ENCODE assay signal across 12 cellular contexts in the genomic region with DNA sequence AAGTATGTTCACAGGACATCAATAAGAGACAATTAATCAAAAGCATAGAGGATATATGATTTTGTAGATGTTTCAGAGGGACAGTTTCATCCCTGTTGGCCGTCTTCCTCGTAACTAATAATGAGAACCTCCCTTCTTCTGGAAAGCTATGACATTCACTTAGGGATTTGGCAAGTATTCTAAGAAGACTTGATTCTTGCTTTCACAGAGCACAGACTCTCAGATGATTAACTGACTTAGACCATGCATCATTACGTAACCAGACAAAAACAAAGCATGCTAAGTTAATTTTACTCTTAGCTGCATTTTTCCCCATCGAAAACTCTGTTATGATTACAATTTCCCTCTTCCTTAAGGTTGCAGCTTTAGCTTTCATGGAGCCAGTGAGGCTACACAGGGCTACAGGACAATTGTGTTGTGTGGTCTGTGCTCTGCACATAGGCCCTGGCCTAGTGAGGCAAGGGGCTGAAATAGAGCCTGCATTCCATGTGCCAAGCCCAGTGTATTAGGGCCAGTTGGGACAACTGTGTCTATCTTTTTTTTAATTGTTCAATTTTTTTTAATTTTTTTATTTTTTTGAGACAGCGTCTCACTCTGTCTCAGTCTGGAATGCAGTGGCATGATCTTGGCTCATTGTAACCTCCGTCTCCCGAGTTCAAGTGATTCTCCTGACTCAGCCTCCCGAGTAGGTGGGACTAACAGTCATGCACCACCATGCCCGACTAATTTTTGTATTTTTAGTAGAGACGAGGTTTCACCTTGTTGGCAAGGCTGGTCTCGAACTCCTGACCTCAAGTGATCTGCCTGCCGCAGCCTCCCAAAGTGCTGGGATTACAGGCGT.
DNase-seq lines count a peak whose midpoint lies in the region; ATAC-seq and TF ChIP-seq lines count a peak whose summit lies in the region.
"Had no signal": no experiment of that assay in that cellular context is flagged by ENCODE, and none has a peak within 500 bp of the region (broad histone marks: within the 10 kb centered on the region; RNA-seq: fewer than 3 reads in every experiment).

No MANE protein-coding gene starts in this region.

- H2AK5ac ChIP-seq in mesenchymal stem cell (ENCODE audit: low read length, severe bottlenecking), result no peak overlapping the region

- H2BK120ac ChIP-seq in mesenchymal stem cell (ENCODE audit: low read depth, low read length), result no peak overlapping the region

- no peak for TF ChIP-seq POLR2A in thyroid gland (IDR thresholded peaks at IDR 0.05)

- ATAC-seq in SK-N-SH treated with all-trans-retinoic acid at 6 μM for 48 hours, result peak; percentile 71
- ATAC-seq in esophagus mucosa, result peak; percentile 51
- no peak for ATAC-seq in HG03108 (IDR thresholded peaks at IDR 0.05; ENCODE audit: unreplicated experiment)
- ATAC-seq in GM21390 (IDR thresholded peaks at IDR 0.05; ENCODE audit: unreplicated experiment), result no peak

- TF ChIP-seq CTCF in thyroid gland (IDR thresholded peaks at IDR 0.05), result no peak

- H3K27me3 ChIP-seq in mesenchymal stem cell (ENCODE audit: control insufficient read depth in 1 of 2, insufficient read depth in 1 of 2, low read length in 2 of 2) (no peaks in the 10 kb centered on the region), thyroid gland (no peaks in the 10 kb centered on the region)

- H2BK5ac ChIP-seq in mesenchymal stem cell (ENCODE audit: low read depth, low read length, poor library complexity, severe bottlenecking), result peak overlapping the region; percentile 88

- intact Hi-C loops in thyroid gland (cut with DNase I), result no loop called here

- no peak overlapping the region for H3K14ac ChIP-seq in mesenchymal stem cell (ENCODE audit: low read length in 2 of 2)

- no peaks in the 10 kb centered on the region for H3K9me3 ChIP-seq in mesenchymal stem cell (ENCODE audit: control insufficient read depth, low read length)
- no peaks in the 10 kb centered on the region for H3K9me3 ChIP-seq in thyroid gland

- H2AFZ ChIP-seq in mesenchymal stem cell (ENCODE audit: low read depth, low read length), result no peak overlapping the region

- H3K4ac ChIP-seq in mesenchymal stem cell (ENCODE audit: low read depth in 1 of 2, low read length in 2 of 2), result no peak overlapping the region

- peak overlapping the region in 1 of 2 experiments; percentile 74 for H3K18ac ChIP-seq in mesenchymal stem cell (ENCODE audit: low read depth in 1 of 2, low read length in 2 of 2)

- H3K36me3 ChIP-seq in mesenchymal stem cell (ENCODE audit: control insufficient read depth in 1 of 2, insufficient read depth in 2 of 2, low read depth in 1 of 2, low read length in 2 of 2) (no peaks in the 10 kb centered on the region), thyroid gland (no peaks in the 10 kb centered on the region)

- no peak overlapping the region for H3K4me2 ChIP-seq in mesenchymal stem cell (ENCODE audit: low read length, poor library complexity, severe bottlenecking)

- no peak overlapping the region for H3K23ac ChIP-seq in mesenchymal stem cell (ENCODE audit: low read length in 2 of 2)

- H3K79me1 ChIP-seq in mesenchymal stem cell (replicated peaks; ENCODE audit: low read length, poor library complexity, severe bottlenecking), result peaks cover 5% of the 10 kb centered on the region

- H3K27ac ChIP-seq in mesenchymal stem cell (ENCODE audit: low read length, poor library complexity, severe bottlenecking) (peak overlapping the region; percentile 79), thyroid gland (peak overlapping the region in 2 of 3 donors; percentile 14 to 60)

- no peak overlapping the region for H4K91ac ChIP-seq in mesenchymal stem cell (ENCODE audit: low read length)

- peak overlapping the region in 1 of 2 experiments; percentile 80 for H2BK12ac ChIP-seq in mesenchymal stem cell (ENCODE audit: low read length in 2 of 2)

- no peak overlapping the region for H4K8ac ChIP-seq in mesenchymal stem cell (ENCODE audit: low read length)

- no peak overlapping the region for H3K4me3 ChIP-seq in mesenchymal stem cell (ENCODE audit: insufficient read depth in 1 of 2, low read depth in 1 of 2, low read length in 2 of 2)
- no peak overlapping the region for H3K4me3 ChIP-seq in thyroid gland (replicated peaks in 1 of 3)

- DNase-seq in mesenchymal stem cell (peak; percentile 83), thyroid gland (no peak), T-helper 2 cell (no peak), NCI-H1694 treated with DMSO at 0.1 percent for 48 hours (lab: John Stamatoyannopoulos, UW) (no peak)
- DNase-seq: activated T-cell treated with anti-CD3 and anti-CD28 coated beads, Interleukin-2, amount 50 U/mL, for 48 hours; Calu3; NCI-H1105 treated with DMSO at 0.1 percent for 48 hours; nucleus accumbens had no signal

- H2BK15ac ChIP-seq in mesenchymal stem cell (ENCODE audit: low read depth, poor library complexity, severe bottlenecking), result no peak overlapping the region

- H3K4me1 ChIP-seq in mesenchymal stem cell (ENCODE audit: control insufficient read depth, insufficient read depth, low read depth, low read length) (peaks cover 11% of the 10 kb centered on the region), thyroid gland (peaks cover 14 to 32% of the 10 kb centered on the region in 2 donors)

- 90% methylated on average over 11 of the region's 13 CpGs for WGBS in mesenchymal stem cell
- 78 to 82% methylated on average over 13 of the region's 13 CpGs for WGBS in thyroid gland, 2 donors

- H3K9ac ChIP-seq in mesenchymal stem cell (ENCODE audit: low read length), result peak overlapping the region; percentile 66

TF ChIP-seq in SK-N-SH treated with all-trans-retinoic acid at 6 μM for 48 hours, 23 proteins besides CTCF, POLR2A, EP300 and RAD21:
- TF ChIP-seq ISL1 (CRISPR knock-in tag; IDR thresholded peaks at IDR 0.05) (peak; percentile 79), ARNTL (CRISPR knock-in tag; IDR thresholded peaks at IDR 0.05; ENCODE audit: borderline replicate concordance, low read depth) (no peak), ZC3H10 (CRISPR knock-in tag; IDR thresholded peaks at IDR 0.05) (no peak; the same call in 1 of the 2 replicates), RARB (CRISPR knock-in tag; IDR thresholded peaks at IDR 0.05) (no peak), BACH2 (CRISPR knock-in tag; IDR thresholded peaks at IDR 0.05; ENCODE audit: borderline replicate concordance) (no peak)
- TF ChIP-seq, protein P1, sequence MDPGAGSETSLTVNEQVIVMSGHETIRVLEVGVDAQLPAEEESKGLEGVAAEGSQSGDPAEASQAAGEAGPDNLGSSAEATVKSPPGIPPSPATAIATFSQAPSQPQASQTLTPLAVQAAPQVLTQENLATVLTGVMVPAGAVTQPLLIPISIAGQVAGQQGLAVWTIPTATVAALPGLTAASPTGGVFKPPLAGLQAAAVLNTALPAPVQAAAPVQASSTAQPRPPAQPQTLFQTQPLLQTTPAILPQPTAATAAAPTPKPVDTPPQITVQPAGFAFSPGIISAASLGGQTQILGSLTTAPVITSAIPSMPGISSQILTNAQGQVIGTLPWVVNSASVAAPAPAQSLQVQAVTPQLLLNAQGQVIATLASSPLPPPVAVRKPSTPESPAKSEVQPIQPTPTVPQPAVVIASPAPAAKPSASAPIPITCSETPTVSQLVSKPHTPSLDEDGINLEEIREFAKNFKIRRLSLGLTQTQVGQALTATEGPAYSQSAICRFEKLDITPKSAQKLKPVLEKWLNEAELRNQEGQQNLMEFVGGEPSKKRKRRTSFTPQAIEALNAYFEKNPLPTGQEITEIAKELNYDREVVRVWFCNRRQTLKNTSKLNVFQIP (CRISPR knock-in tag; IDR thresholded peaks at IDR 0.05; ENCODE audit: borderline replicate concordance, low read depth), result peak; percentile 65; the same call in 1 of the 2 replicates

Comparison
In these comparisons a context has a peak if more than half of its experiments do, and no peak if none do; other contexts are left out.
1. ATAC-seq: peak in SK-N-SH treated with all-trans-retinoic acid at 6 μM for 48 hours (single experiment) and esophagus mucosa (single experiment); none in HG03108 (single experiment) and GM21390 (single experiment).